In genomic region chr5:126044111-126044668, GRCh38 we compare ENCODE assay signal across 8 cellular contexts.
DNase-seq lines count a peak whose midpoint lies in the region; ATAC-seq lines count a peak whose summit lies in the region.

No MANE protein-coding gene starts in this region.

- POLR2A ChIA-PET in activated CD8-positive, alpha-beta T cell treated with anti-CD3 and anti-CD28 coated beads, Interleukin-2, amount 10 ng/mL, durations not matched to agents 7 days and 5 days (lab: Charles Lee), result no interaction called here

- ATAC-seq in HG03469 (IDR thresholded peaks at IDR 0.05; ENCODE audit: unreplicated experiment), result no peak
- ATAC-seq in activated CD8-positive, alpha-beta T cell treated with anti-CD3 and anti-CD28 coated beads, Interleukin-2, amount 10 ng/mL, durations not matched to agents 7 days and 5 days, result no peak
- no peak for ATAC-seq in GM18909 (IDR thresholded peaks at IDR 0.05; ENCODE audit: poor library complexity, unreplicated experiment)

- H3K36me3 Mint-ChIP-seq in activated CD8-positive, alpha-beta T cell treated with anti-CD3 and anti-CD28 coated beads, Interleukin-2, amount 10 ng/mL, durations not matched to agents 7 days and 5 days (ENCODE audit: low read depth), result no peaks in the 10 kb centered on the region

- H3K4me1 Mint-ChIP-seq in activated CD8-positive, alpha-beta T cell treated with anti-CD3 and anti-CD28 coated beads, Interleukin-2, amount 10 ng/mL, durations not matched to agents 7 days and 5 days (ENCODE audit: low read depth), result no peaks in the 10 kb centered on the region

- DNase-seq in EL, result peak; percentile 27
- peak; percentile 54 for DNase-seq in NCI-H2196 (lab: John Stamatoyannopoulos, UW; ENCODE audit: unreplicated experiment)
- peak; percentile 34 for DNase-seq in cerebellum (ENCODE audit: low spot score)
- DNase-seq in myocyte (ENCODE audit: low read depth), result peak; percentile 85
- DNase-seq in activated CD4-positive, CD25-positive, alpha-beta regulatory T cell treated with anti-CD3 and anti-CD28 coated beads, Interleukin-2, amount 50 U/mL, for 72 hours, result no peak
- DNase-seq in activated CD8-positive, alpha-beta T cell treated with anti-CD3 and anti-CD28 coated beads, Interleukin-2, amount 10 ng/mL, durations not matched to agents 7 days and 5 days, result no peak

- H3K27me3 Mint-ChIP-seq in activated CD8-positive, alpha-beta T cell treated with anti-CD3 and anti-CD28 coated beads, Interleukin-2, amount 10 ng/mL, durations not matched to agents 7 days and 5 days (ENCODE audit: low read depth), result no peaks in the 10 kb centered on the region

- H3K9me3 Mint-ChIP-seq in activated CD8-positive, alpha-beta T cell treated with anti-CD3 and anti-CD28 coated beads, Interleukin-2, amount 10 ng/mL, durations not matched to agents 7 days and 5 days (ENCODE audit: insufficient read depth), result peaks cover 4% of the 10 kb centered on the region

- CTCF ChIA-PET in activated CD8-positive, alpha-beta T cell treated with anti-CD3 and anti-CD28 coated beads, Interleukin-2, amount 10 ng/mL, durations not matched to agents 7 days and 5 days (lab: Charles Lee), result interaction anchor here (0.7 kb wide), 1 partner anchor 1409 kb away, joined by 3 read pairs; no protein-coding TSS in a partner anchor

- no peak overlapping the region for H3K4me3 Mint-ChIP-seq in activated CD8-positive, alpha-beta T cell treated with anti-CD3 and anti-CD28 coated beads, Interleukin-2, amount 10 ng/mL, durations not matched to agents 7 days and 5 days

- H3K27ac Mint-ChIP-seq in activated CD8-positive, alpha-beta T cell treated with anti-CD3 and anti-CD28 coated beads, Interleukin-2, amount 10 ng/mL, durations not matched to agents 7 days and 5 days, result no peak overlapping the region

Comparison
In these comparisons a context has a peak if more than half of its experiments do, and no peak if none do; other contexts are left out.
1. DNase-seq: peak in EL (single experiment), NCI-H2196 (single experiment), cerebellum (single experiment) and myocyte (single experiment); none in activated CD4-positive, CD25-positive, alpha-beta regulatory T cell treated with anti-CD3 and anti-CD28 coated beads, Interleukin-2, amount 50 U/mL, for 72 hours (single experiment) and activated CD8-positive, alpha-beta T cell treated with anti-CD3 and anti-CD28 coated beads, Interleukin-2, amount 10 ng/mL, durations not matched to agents 7 days and 5 days (single experiment).